In genomic region chr2:233084488-233084887, GRCh38 we compare ENCODE assay signal across 8 cellular contexts. TPM values are rescaled to one million over a fixed set of nuclear protein-coding genes. Genes with fewer than 3 reads are reported as not detected.
DNase-seq lines count a peak whose midpoint lies in the region; ATAC-seq, FAIRE-seq and TF ChIP-seq lines count a peak whose summit lies in the region.

No MANE protein-coding gene starts in this region.

- DNase-seq in CD1c-positive myeloid dendritic cell (ENCODE audit: extremely low spot score), result peak; percentile 73
- no peak for DNase-seq in activated naive CD8-positive, alpha-beta T cell treated with anti-CD3 and anti-CD28 coated beads, Interleukin-2, amount 10 ng/mL, durations not matched to agents 7 days and 5 days
- DNase-seq in memory B cell (ENCODE audit: low spot score in 2 of 2), result no peak
- DNase-seq in H54 (ENCODE audit: insufficient read length, low spot score), result no peak
- DNase-seq in NCI-H82 (lab: John Stamatoyannopoulos, UW), result no peak

- H3K27ac Mint-ChIP-seq in activated naive CD8-positive, alpha-beta T cell treated with anti-CD3 and anti-CD28 coated beads, Interleukin-2, amount 10 ng/mL, durations not matched to agents 7 days and 5 days, result peak overlapping the region; percentile 90
- H3K27ac Mint-ChIP-seq in memory B cell, result peak overlapping the region; percentile 95

- ATAC-seq in HG03460 (IDR thresholded peaks at IDR 0.05; ENCODE audit: unreplicated experiment) (peak; percentile 29), memory B cell (ENCODE audit: low read depth) (peak; percentile 9), HG02571 (IDR thresholded peaks at IDR 0.05; ENCODE audit: unreplicated experiment) (no peak), HG03442 (IDR thresholded peaks at IDR 0.05; ENCODE audit: unreplicated experiment) (no peak)
- peak; percentile 35 for ATAC-seq in activated naive CD8-positive, alpha-beta T cell treated with anti-CD3 and anti-CD28 coated beads, Interleukin-2, amount 10 ng/mL, durations not matched to agents 7 days and 5 days (ENCODE audit: low read depth)

- POLR2A ChIA-PET in activated naive CD8-positive, alpha-beta T cell treated with anti-CD3 and anti-CD28 coated beads, Interleukin-2, amount 10 ng/mL, durations not matched to agents 7 days and 5 days (lab: Charles Lee), result interaction anchor here (0.9 to 7.7 kb wide), 4 partner anchors 9 to 58 kb away, joined by 3 to 123 read pairs (median 7); partner anchors contain the start of gene INPP5D

- H3K4me1 Mint-ChIP-seq in activated naive CD8-positive, alpha-beta T cell treated with anti-CD3 and anti-CD28 coated beads, Interleukin-2, amount 10 ng/mL, durations not matched to agents 7 days and 5 days, result peaks cover 67% of the 10 kb centered on the region
- H3K4me1 Mint-ChIP-seq in memory B cell, result peaks cover 83% of the 10 kb centered on the region

- H3K9me3 Mint-ChIP-seq in activated naive CD8-positive, alpha-beta T cell treated with anti-CD3 and anti-CD28 coated beads, Interleukin-2, amount 10 ng/mL, durations not matched to agents 7 days and 5 days, result no peaks in the 10 kb centered on the region
- no peaks in the 10 kb centered on the region for H3K9me3 Mint-ChIP-seq in memory B cell

- peaks cover 55% of the 10 kb centered on the region for H3K36me3 Mint-ChIP-seq in activated naive CD8-positive, alpha-beta T cell treated with anti-CD3 and anti-CD28 coated beads, Interleukin-2, amount 10 ng/mL, durations not matched to agents 7 days and 5 days
- peaks cover 43% of the 10 kb centered on the region for H3K36me3 Mint-ChIP-seq in memory B cell

- TF ChIP-seq POLR2A in H54 (IDR thresholded peaks at IDR 0.05; ENCODE audit: low read depth, low read length), result no peak

- H3K27me3 Mint-ChIP-seq in activated naive CD8-positive, alpha-beta T cell treated with anti-CD3 and anti-CD28 coated beads, Interleukin-2, amount 10 ng/mL, durations not matched to agents 7 days and 5 days, result no peaks in the 10 kb centered on the region
- no peaks in the 10 kb centered on the region for H3K27me3 Mint-ChIP-seq in memory B cell

- H3K4me3 Mint-ChIP-seq in activated naive CD8-positive, alpha-beta T cell treated with anti-CD3 and anti-CD28 coated beads, Interleukin-2, amount 10 ng/mL, durations not matched to agents 7 days and 5 days, result peak overlapping the region; percentile 74
- peak overlapping the region; percentile 88 for H3K4me3 Mint-ChIP-seq in memory B cell

- FAIRE-seq in H54 (lab: Jason Lieb, UNC), result no peak

RNA-seq across cellular contexts. Expression of gene INPP5D, which starts 24.3 kb away (rescaled TPM):
- total RNA-seq in activated naive CD8-positive, alpha-beta T cell treated with anti-CD3 and anti-CD28 coated beads, Interleukin-2, amount 10 ng/mL, durations not matched to agents 7 days and 5 days, result 100 to 1,000 TPM; 129 to 135 TPM

RNA-seq across cellular contexts. Expression of gene NEU2, which starts 52.0 kb away (rescaled TPM):
- total RNA-seq in activated naive CD8-positive, alpha-beta T cell treated with anti-CD3 and anti-CD28 coated beads, Interleukin-2, amount 10 ng/mL, durations not matched to agents 7 days and 5 days, result not detected

Comparison
In these comparisons a context has a peak if more than half of its experiments do, and no peak if none do; other contexts are left out.
1. ATAC-seq: peak in HG03460 (single experiment), activated naive CD8-positive, alpha-beta T cell treated with anti-CD3 and anti-CD28 coated beads, Interleukin-2, amount 10 ng/mL, durations not matched to agents 7 days and 5 days (single experiment) and memory B cell (single experiment); none in HG02571 (single experiment) and HG03442 (single experiment).